In genomic region chr4:6471303-6472007, GRCh38 we compare ENCODE assay signal across 11 cellular contexts. TPM values are rescaled to one million over a fixed set of nuclear protein-coding genes. Genes with fewer than 3 reads are reported as not detected.
DNase-seq lines count a peak whose midpoint lies in the region; ATAC-seq and TF ChIP-seq lines count a peak whose summit lies in the region.
"Had no signal": no experiment of that assay in that cellular context is flagged by ENCODE, and none has a peak within 500 bp of the region (broad histone marks: within the 10 kb centered on the region; RNA-seq: fewer than 3 reads in every experiment).

No MANE protein-coding gene starts in this region.

- H3K9me3 Mint-ChIP-seq in activated naive CD8-positive, alpha-beta T cell treated with anti-CD3 and anti-CD28 coated beads, Interleukin-2, amount 10 ng/mL, durations not matched to agents 7 days and 5 days: no peaks in the 10 kb centered on the region
- H3K9me3 Mint-ChIP-seq in activated naive CD8-positive, alpha-beta T cell treated with anti-CD3 and anti-CD28 coated beads for 36 hours: no peaks in the 10 kb centered on the region
- H3K9me3 Mint-ChIP-seq in T-helper 2 cell treated with Interferon-gamma antibody and Interleukin-4, amounts not matched to agents 5 μg/mL and 100 μg/mL, for 36 hours: no peaks in the 10 kb centered on the region

- no peak overlapping the region for H3K27ac Mint-ChIP-seq in activated naive CD8-positive, alpha-beta T cell treated with anti-CD3 and anti-CD28 coated beads, Interleukin-2, amount 10 ng/mL, durations not matched to agents 7 days and 5 days
- H3K27ac Mint-ChIP-seq in activated naive CD8-positive, alpha-beta T cell treated with anti-CD3 and anti-CD28 coated beads for 36 hours: no peak overlapping the region
- no peak overlapping the region for H3K27ac Mint-ChIP-seq in T-helper 2 cell treated with Interferon-gamma antibody and Interleukin-4, amounts not matched to agents 5 μg/mL and 100 μg/mL, for 36 hours
- H3K27ac Mint-ChIP-seq: CD4-positive, CD25-positive, alpha-beta regulatory T cell had no signal

- no peak for TF ChIP-seq CTCF in coronary artery (IDR thresholded peaks at IDR 0.05)

- no peak overlapping the region for H3K9ac ChIP-seq in muscle layer of colon (ENCODE audit: low read length)

- no peaks in the 10 kb centered on the region for H3K9me3 ChIP-seq in muscle layer of colon (ENCODE audit: low read length)
- H3K9me3 ChIP-seq: mucosa of descending colon had no signal

- H3K27ac ChIP-seq in coronary artery (no peak overlapping the region), muscle layer of colon (ENCODE audit: low read depth, low read length) (no peak overlapping the region)

- no peak overlapping the region for H3K4me3 Mint-ChIP-seq in activated naive CD8-positive, alpha-beta T cell treated with anti-CD3 and anti-CD28 coated beads, Interleukin-2, amount 10 ng/mL, durations not matched to agents 7 days and 5 days
- no peak overlapping the region for H3K4me3 Mint-ChIP-seq in activated naive CD8-positive, alpha-beta T cell treated with anti-CD3 and anti-CD28 coated beads for 36 hours
- no peak overlapping the region for H3K4me3 Mint-ChIP-seq in T-helper 2 cell treated with Interferon-gamma antibody and Interleukin-4, amounts not matched to agents 5 μg/mL and 100 μg/mL, for 36 hours
- H3K4me3 Mint-ChIP-seq: CD4-positive, CD25-positive, alpha-beta regulatory T cell had no signal

- peaks cover 11 to 48% of the 10 kb centered on the region in 2 donors for H3K27me3 ChIP-seq in muscle layer of colon (ENCODE audit: control insufficient read depth in 1 of 2, insufficient read depth in 2 of 2, low read length in 2 of 2)

- peak overlapping the region; percentile 69 for H3K4me3 ChIP-seq in coronary artery
- H3K4me3 ChIP-seq in muscle layer of colon (ENCODE audit: low read depth in 1 of 2, low read length in 2 of 2): peak overlapping the region; percentile 34 to 53
- H3K4me3 ChIP-seq: mucosa of descending colon had no signal

- H3K27me3 Mint-ChIP-seq in activated naive CD8-positive, alpha-beta T cell treated with anti-CD3 and anti-CD28 coated beads, Interleukin-2, amount 10 ng/mL, durations not matched to agents 7 days and 5 days: peaks cover 58% of the 10 kb centered on the region
- H3K27me3 Mint-ChIP-seq in activated naive CD8-positive, alpha-beta T cell treated with anti-CD3 and anti-CD28 coated beads for 36 hours: peaks cover 60% of the 10 kb centered on the region
- H3K27me3 Mint-ChIP-seq in T-helper 2 cell treated with Interferon-gamma antibody and Interleukin-4, amounts not matched to agents 5 μg/mL and 100 μg/mL, for 36 hours (ENCODE audit: low read depth): peaks cover 56% of the 10 kb centered on the region

- ATAC-seq in activated naive CD8-positive, alpha-beta T cell treated with anti-CD3 and anti-CD28 coated beads, Interleukin-2, amount 10 ng/mL, durations not matched to agents 7 days and 5 days (ENCODE audit: low read depth): no peak
- no peak for ATAC-seq in GM19395 (IDR thresholded peaks at IDR 0.05; ENCODE audit: unreplicated experiment)

- H3K36me3 ChIP-seq in muscle layer of colon (ENCODE audit: insufficient read depth, low read length): no peaks in the 10 kb centered on the region

- POLR2A ChIA-PET in activated naive CD8-positive, alpha-beta T cell treated with anti-CD3 and anti-CD28 coated beads, Interleukin-2, amount 10 ng/mL, durations not matched to agents 7 days and 5 days (lab: Charles Lee): no interaction called here

- H3K36me3 Mint-ChIP-seq in activated naive CD8-positive, alpha-beta T cell treated with anti-CD3 and anti-CD28 coated beads, Interleukin-2, amount 10 ng/mL, durations not matched to agents 7 days and 5 days: no peaks in the 10 kb centered on the region
- no peaks in the 10 kb centered on the region for H3K36me3 Mint-ChIP-seq in activated naive CD8-positive, alpha-beta T cell treated with anti-CD3 and anti-CD28 coated beads for 36 hours
- H3K36me3 Mint-ChIP-seq in T-helper 2 cell treated with Interferon-gamma antibody and Interleukin-4, amounts not matched to agents 5 μg/mL and 100 μg/mL, for 36 hours (ENCODE audit: low read depth): no peaks in the 10 kb centered on the region
- H3K36me3 Mint-ChIP-seq: CD4-positive, CD25-positive, alpha-beta regulatory T cell had no signal

- peaks cover 3% of the 10 kb centered on the region for H3K4me1 Mint-ChIP-seq in activated naive CD8-positive, alpha-beta T cell treated with anti-CD3 and anti-CD28 coated beads, Interleukin-2, amount 10 ng/mL, durations not matched to agents 7 days and 5 days
- H3K4me1 Mint-ChIP-seq in activated naive CD8-positive, alpha-beta T cell treated with anti-CD3 and anti-CD28 coated beads for 36 hours: peaks cover 2% of the 10 kb centered on the region
- H3K4me1 Mint-ChIP-seq in T-helper 2 cell treated with Interferon-gamma antibody and Interleukin-4, amounts not matched to agents 5 μg/mL and 100 μg/mL, for 36 hours (ENCODE audit: low read depth): peaks cover 2% of the 10 kb centered on the region

- DNase-seq in activated naive CD8-positive, alpha-beta T cell treated with anti-CD3 and anti-CD28 coated beads, Interleukin-2, amount 10 ng/mL, durations not matched to agents 7 days and 5 days: peak; percentile 18
- no peak for DNase-seq in activated naive CD8-positive, alpha-beta T cell treated with anti-CD3 and anti-CD28 coated beads for 36 hours
- DNase-seq in coronary artery (ENCODE audit: low spot score): peak; percentile 41
- peak; percentile 39 for DNase-seq in ureter (ENCODE audit: low spot score)
- DNase-seq in T-helper 2 cell treated with Interferon-gamma antibody and Interleukin-4, amounts not matched to agents 5 μg/mL and 100 μg/mL, for 36 hours (ENCODE audit: low spot score): no peak
- no peak for DNase-seq in hepatic stellate cell (ENCODE audit: low spot score)
- DNase-seq: activated T-cell treated with anti-CD3 and anti-CD28 coated beads for 4 hours; CD4-positive, CD25-positive, alpha-beta regulatory T cell had no signal

- H3K4me1 ChIP-seq in muscle layer of colon (ENCODE audit: insufficient read depth, low read length): peaks cover 7% of the 10 kb centered on the region

RNA-seq across cellular contexts. Expression of gene PPP2R2C, which starts 1.0 kb away (rescaled TPM):
- total RNA-seq in activated naive CD8-positive, alpha-beta T cell treated with anti-CD3 and anti-CD28 coated beads, Interleukin-2, amount 10 ng/mL, durations not matched to agents 7 days and 5 days: not detected
- total RNA-seq in activated naive CD8-positive, alpha-beta T cell treated with anti-CD3 and anti-CD28 coated beads for 36 hours: not detected
- 2.8 TPM for total RNA-seq in ureter
- total RNA-seq: CD4-positive, CD25-positive, alpha-beta regulatory T cell had no signal

Comparison
In these comparisons a context has a peak if more than half of its experiments do, and no peak if none do; other contexts are left out.
1. DNase-seq: peak in activated naive CD8-positive, alpha-beta T cell treated with anti-CD3 and anti-CD28 coated beads, Interleukin-2, amount 10 ng/mL, durations not matched to agents 7 days and 5 days (single experiment), coronary artery (single experiment) and ureter (single experiment); none in activated naive CD8-positive, alpha-beta T cell treated with anti-CD3 and anti-CD28 coated beads for 36 hours (single experiment), T-helper 2 cell treated with Interferon-gamma antibody and Interleukin-4, amounts not matched to agents 5 μg/mL and 100 μg/mL, for 36 hours (single experiment) and hepatic stellate cell (single experiment).